ENCODE assay signal across 12 cellular contexts in the genomic region with DNA sequence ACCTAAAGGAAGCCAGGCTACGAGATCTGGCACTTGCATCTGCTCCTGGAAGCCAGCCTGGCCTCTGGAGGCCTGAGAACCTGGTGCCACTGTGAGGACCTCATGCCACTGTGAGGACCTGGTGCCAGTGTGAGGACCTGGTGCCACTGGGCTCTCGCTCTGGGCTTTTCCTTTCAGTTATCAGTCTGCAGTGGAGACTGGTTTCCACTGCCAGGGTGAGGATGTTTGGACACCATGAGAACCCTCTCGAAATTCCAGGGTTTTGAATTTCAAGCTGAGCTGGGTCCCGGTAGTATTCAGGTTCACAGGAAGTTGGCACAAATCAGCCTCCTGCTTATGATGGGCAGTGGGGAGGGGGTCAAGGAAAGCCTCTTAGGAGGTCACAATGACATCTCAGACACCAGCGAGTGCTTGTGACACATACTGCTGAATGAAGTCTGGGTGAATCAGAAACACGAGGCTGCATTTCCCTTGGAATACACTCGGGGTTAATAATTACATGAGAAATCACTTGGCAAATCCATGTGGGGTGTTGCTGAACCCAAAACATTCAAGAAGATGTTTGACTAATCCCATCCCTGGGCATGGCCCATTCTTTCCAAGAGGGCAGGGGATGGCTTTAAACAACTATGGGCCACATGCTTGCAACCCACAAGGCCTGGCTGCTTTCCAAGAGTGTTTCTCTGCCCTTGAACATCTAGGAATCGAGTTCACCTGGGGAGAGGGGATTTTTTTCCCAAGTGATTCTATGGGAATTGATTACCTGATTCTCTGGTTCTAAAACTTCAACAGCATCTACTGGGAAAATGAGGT.
DNase-seq lines count a peak whose midpoint lies in the region; ATAC-seq and TF ChIP-seq lines count a peak whose summit lies in the region.
"Had no signal": no experiment of that assay in that cellular context is flagged by ENCODE, and none has a peak within 500 bp of the region (broad histone marks: within the 10 kb centered on the region; RNA-seq: fewer than 3 reads in every experiment).

No MANE protein-coding gene starts in this region.

- TF ChIP-seq POLR2A in upper lobe of left lung (IDR thresholded peaks at IDR 0.05): peak in 1 of 4 donors; percentile 10

- no peaks in the 10 kb centered on the region for H3K4me1 Mint-ChIP-seq in MCF 10A (ENCODE audit: insufficient read depth, unreplicated experiment)

- H3K4me3 ChIP-seq in mammary epithelial cell (replicated peaks in 1 of 3; ENCODE audit: insufficient read depth in 1 of 3, low read depth in 2 of 3, low read length in 3 of 3) (no peak overlapping the region), kidney epithelial cell (ENCODE audit: low read depth, low read length) (no peak overlapping the region), upper lobe of left lung (no peak overlapping the region)

- no peak overlapping the region for H3K4me2 ChIP-seq in mammary epithelial cell (ENCODE audit: insufficient read depth, low read depth, low read length)

- no peaks in the 10 kb centered on the region for H3K9me3 ChIP-seq in mammary epithelial cell (replicated peaks; ENCODE audit: insufficient read depth, low read length)
- no peaks in the 10 kb centered on the region for H3K9me3 ChIP-seq in upper lobe of left lung

- 67% methylated on average over 8 of the region's 8 CpGs for WGBS in mammary epithelial cell (ENCODE audit: low coverage, missing lambda C conversion rate)
- 55 to 65% methylated on average over 2 to 8 of the region's 8 CpGs for WGBS in upper lobe of left lung, 2 donors

- POLR2A ChIA-PET in MCF 10A (lab: Yijun Ruan, JAX): no interaction called here

- intact Hi-C loops in MCF 10A (cut with micrococcal nuclease): no loop called here
- intact Hi-C loops in mammary epithelial cell (cut with micrococcal nuclease): no loop called here

- no peaks in the 10 kb centered on the region for H3K9me3 Mint-ChIP-seq in MCF 10A (ENCODE audit: unreplicated experiment)
- H3K9me3 Mint-ChIP-seq: neural crest cell had no signal

- dilution Hi-C loops in mammary epithelial cell (cut with HindIII; ENCODE audit: low sequenced_read_pairs): no loop called here

- H3K36me3 ChIP-seq in mammary epithelial cell (ENCODE audit: insufficient read depth, low read length) (no peaks in the 10 kb centered on the region), kidney epithelial cell (ENCODE audit: control insufficient read depth, insufficient read depth, low read length) (no peaks in the 10 kb centered on the region), upper lobe of left lung (no peaks in the 10 kb centered on the region)

- no peaks in the 10 kb centered on the region for H3K36me3 Mint-ChIP-seq in MCF 10A (ENCODE audit: insufficient read depth, unreplicated experiment)

- H3K27ac ChIP-seq in mammary epithelial cell (ENCODE audit: insufficient read depth, low read depth, low read length): no peak overlapping the region
- peak overlapping the region; percentile 61 to 87 (median 77) for H3K27ac ChIP-seq in upper lobe of left lung

- no peaks in the 10 kb centered on the region for H3K79me2 ChIP-seq in mammary epithelial cell (ENCODE audit: insufficient read depth, low read length)

- DNase-seq in MCF 10A (ENCODE audit: unreplicated experiment): peak; percentile 17
- DNase-seq in mammary epithelial cell: no peak
- peak; percentile 1 for DNase-seq in RKO (ENCODE audit: low spot score)
- peak; percentile 91 for DNase-seq in kidney epithelial cell (ENCODE audit: low read depth)
- peak in 1 of 2 donors; percentile 45 for DNase-seq in upper lobe of left lung
- DNase-seq in GF-D8 (lab: John Stamatoyannopoulos, UW): no peak
- no peak for DNase-seq in NCI-H2081 treated with DMSO at 0.1 percent for 48 hours (lab: John Stamatoyannopoulos, UW)
- no peak for DNase-seq in NCI-H748 treated with DMSO at 0.1 percent for 48 hours (lab: John Stamatoyannopoulos, UW)
- DNase-seq: activated CD4-positive, alpha-beta T cell treated with anti-CD3 and anti-CD28 coated beads for 36 hours; activated gamma-delta T cell treated with Interleukin-2 at 50 U/mL for 16 hours; NCI-H774 had no signal

- no peaks in the 10 kb centered on the region for H3K27me3 Mint-ChIP-seq in MCF 10A (ENCODE audit: insufficient read depth, unreplicated experiment)

- no TSS peak for BruUV-seq in MCF 10A (replicated peaks; lab: Mats Ljungman, UMichigan)
- BruUV-seq in mammary epithelial cell (replicated peaks; lab: Mats Ljungman, UMichigan): no TSS peak

- H3K4me1 ChIP-seq in mammary epithelial cell (ENCODE audit: insufficient read depth, low read length): no peaks in the 10 kb centered on the region
- peaks cover 25 to 38% (median 31%) of the 10 kb centered on the region in 4 donors for H3K4me1 ChIP-seq in upper lobe of left lung

- CTCF ChIA-PET in MCF 10A (lab: Yijun Ruan, JAX) (no interaction called here), mammary epithelial cell (lab: Charles Lee; ENCODE audit: low non-redundant PET) (no interaction called here)

- no peaks in the 10 kb centered on the region for H4K20me1 ChIP-seq in mammary epithelial cell (ENCODE audit: insufficient read depth, low read length)

- TF ChIP-seq CTCF in MCF 10A (IDR thresholded peaks at IDR 0.05; ENCODE audit: unreplicated experiment): no peak
- TF ChIP-seq CTCF in mammary epithelial cell (conservative IDR thresholded peaks at IDR 0.05 in 1 of 2, IDR thresholded peaks at IDR 0.05 in 1 of 2; ENCODE audit: extremely low read depth in 1 of 2, insufficient read depth in 1 of 2, low read depth in 1 of 2, low read length in 2 of 2): no peak
- TF ChIP-seq CTCF in kidney epithelial cell (IDR thresholded peaks at IDR 0.05; ENCODE audit: insufficient read depth, low read length, poor library complexity, severe bottlenecking): no peak
- no peak for TF ChIP-seq CTCF in upper lobe of left lung (IDR thresholded peaks at IDR 0.05)

- H3K27ac Mint-ChIP-seq in MCF 10A (ENCODE audit: low read depth, unreplicated experiment): no peak overlapping the region
- H3K27ac Mint-ChIP-seq: activated CD4-positive, alpha-beta T cell treated with anti-CD3 and anti-CD28 coated beads for 36 hours had no signal

- no peak overlapping the region for H2AFZ ChIP-seq in mammary epithelial cell (ENCODE audit: low read depth, low read length)

- in situ Hi-C loops in mammary epithelial cell (cut with MboI; ENCODE audit: low sequenced_read_pairs in 2 of 2): no loop called here

- no peaks in the 10 kb centered on the region for H3K27me3 ChIP-seq in mammary epithelial cell (ENCODE audit: insufficient read depth, low read length)
- peaks cover 2% of the 10 kb centered on the region for H3K27me3 ChIP-seq in kidney epithelial cell (ENCODE audit: control insufficient read depth, insufficient read depth, low read length)
- H3K27me3 ChIP-seq in upper lobe of left lung: no peaks in the 10 kb centered on the region

- H3K4me3 Mint-ChIP-seq in MCF 10A (ENCODE audit: unreplicated experiment): no peak overlapping the region
- H3K4me3 Mint-ChIP-seq: activated CD4-positive, alpha-beta T cell treated with anti-CD3 and anti-CD28 coated beads for 36 hours; neural crest cell had no signal

- H3K9ac ChIP-seq in mammary epithelial cell (ENCODE audit: insufficient read depth, low read length): no peak overlapping the region

- no peak for TF ChIP-seq EP300 in upper lobe of left lung (IDR thresholded peaks at IDR 0.05)

- peak in 1 of 2 donors; percentile 45 for ATAC-seq in upper lobe of left lung (ENCODE audit: low FRiP score in 2 of 2)
- ATAC-seq: activated CD4-positive, alpha-beta T cell treated with anti-CD3 and anti-CD28 coated beads for 36 hours had no signal

Comparison
In these comparisons a context has a peak if more than half of its experiments do, and no peak if none do; other contexts are left out.
1. DNase-seq: peak in MCF 10A (single experiment), RKO (single experiment) and kidney epithelial cell (single experiment); none in mammary epithelial cell (single experiment), GF-D8 (single experiment), NCI-H2081 treated with DMSO at 0.1 percent for 48 hours (single experiment) and NCI-H748 treated with DMSO at 0.1 percent for 48 hours (single experiment).